ENCODE assay signal across 8 cellular contexts in genomic region chr13:28719656-28720055, GRCh38. TPM values are rescaled to one million over a fixed set of nuclear protein-coding genes. Genes with fewer than 3 reads are reported as not detected.
DNase-seq lines count a peak whose midpoint lies in the region; ATAC-seq and TF ChIP-seq lines count a peak whose summit lies in the region.

No MANE protein-coding gene starts in this region.

- peak overlapping the region; percentile 77 for H3K4me3 Mint-ChIP-seq in Calu3 (ENCODE audit: low read depth, unreplicated experiment)

- H3K27me3 Mint-ChIP-seq in Calu3 (ENCODE audit: unreplicated experiment) = no peaks in the 10 kb centered on the region

- H3K9ac ChIP-seq in parathyroid adenoma = no peak overlapping the region

- no peaks in the 10 kb centered on the region for H3K4me1 Mint-ChIP-seq in Calu3 (ENCODE audit: low read depth, unreplicated experiment)

- H2AFZ ChIP-seq in parathyroid adenoma = peak overlapping the region; percentile 95

- peaks cover 2% of the 10 kb centered on the region for H3K9me3 Mint-ChIP-seq in Calu3 (ENCODE audit: low read depth, unreplicated experiment)

- TF ChIP-seq CTCF in Calu3 (IDR thresholded peaks at IDR 0.05; ENCODE audit: unreplicated experiment) = no peak
- TF ChIP-seq CTCF in RWPE1 (conservative IDR thresholded peaks at IDR 0.05; ENCODE audit: low read depth) = no peak
- no peak for TF ChIP-seq CTCF in epithelial cell of esophagus (IDR thresholded peaks at IDR 0.05; ENCODE audit: insufficient read depth, low read depth, low read length, missing control alignments)
- TF ChIP-seq CTCF in parathyroid adenoma (IDR thresholded peaks at IDR 0.05) = no peak

- peaks cover 9% of the 10 kb centered on the region for H3K36me3 Mint-ChIP-seq in Calu3 (ENCODE audit: insufficient read depth, unreplicated experiment)

- ATAC-seq in GM21423 (IDR thresholded peaks at IDR 0.05; ENCODE audit: unreplicated experiment) = no peak

- H3K27ac ChIP-seq in RWPE1 (no peak overlapping the region), parathyroid adenoma (no peak overlapping the region)

- peak overlapping the region; percentile 92 for H3K4me2 ChIP-seq in parathyroid adenoma (ENCODE audit: low read length)

- intact Hi-C loops in Calu3 (cut with micrococcal nuclease; ENCODE audit: unreplicated experiment) = no loop called here

- no peaks in the 10 kb centered on the region for H3K36me3 ChIP-seq in parathyroid adenoma (ENCODE audit: control insufficient read depth, insufficient read depth, low read length)

- H3K79me2 ChIP-seq in parathyroid adenoma = no peaks in the 10 kb centered on the region

- H3K27me3 ChIP-seq in parathyroid adenoma (ENCODE audit: control insufficient read depth, insufficient read depth, low read length) = no peaks in the 10 kb centered on the region

- DNase-seq in Calu3 (no peak), RWPE1 (ENCODE audit: low spot score) (peak; percentile 6), epithelial cell of esophagus (ENCODE audit: low read depth) (peak; percentile 70), DMS79 treated with DMSO at 0.1 percent for 48 hours (lab: John Stamatoyannopoulos, UW) (no peak), NCI-H1694 treated with DMSO at 0.1 percent for 48 hours (lab: John Stamatoyannopoulos, UW) (no peak), NCI-H69 (lab: John Stamatoyannopoulos, UW) (no peak)

- no peak overlapping the region for H3K27ac Mint-ChIP-seq in Calu3 (ENCODE audit: unreplicated experiment)

- CTCF ChIA-PET in Calu3 (lab: Charles Lee) = no interaction called here
- CTCF ChIA-PET in RWPE1 (lab: Yijun Ruan, JAX) = no interaction called here

- POLR2A ChIA-PET in RWPE1 (lab: Yijun Ruan, JAX; ENCODE audit: low non-redundant PET) = no interaction called here

- no TSS peak for BruUV-seq in Calu3 (replicated peaks; lab: Mats Ljungman, UMichigan)

- no peak overlapping the region for H3K4me3 ChIP-seq in epithelial cell of esophagus (ENCODE audit: low read length)
- peak overlapping the region; percentile 87 for H3K4me3 ChIP-seq in parathyroid adenoma (ENCODE audit: low read depth, low read length)

- H3K4me1 ChIP-seq in parathyroid adenoma = no peaks in the 10 kb centered on the region

- H3K9me3 ChIP-seq in parathyroid adenoma (ENCODE audit: control insufficient read depth, low read length) = no peaks in the 10 kb centered on the region

RNA-seq across cellular contexts. Expression of gene SLC46A3, which starts 0.9 kb away (rescaled TPM):
- 1.3 TPM in 2 replicates for total RNA-seq in Calu3 (2022)

Comparison
In these comparisons a context has a peak if more than half of its experiments do, and no peak if none do; other contexts are left out.
1. DNase-seq: peak in RWPE1 (single experiment) and epithelial cell of esophagus (single experiment); none in Calu3 (single experiment), DMS79 treated with DMSO at 0.1 percent for 48 hours (single experiment), NCI-H1694 treated with DMSO at 0.1 percent for 48 hours (single experiment) and NCI-H69 (single experiment).